Comparison of ENCODE assay signal across 23 cellular contexts in genomic region chr15:89303986-89304385, GRCh38.
"Had no signal": no experiment of that assay in that cellular context is flagged by ENCODE, and none has a peak within 500 bp of the region (broad histone marks: within the 10 kb centered on the region; RNA-seq: fewer than 3 reads in every experiment).

No MANE protein-coding gene starts in this region.

- H3K27me3 ChIP-seq: dorsolateral prefrontal cortex, heart left ventricle, left lung, ovary, testis, tibial nerve, upper lobe of right lung, vagina had no signal

- H3K4me3 Mint-ChIP-seq: memory B cell; mesothelial cell of epicardium; natural killer cell; neural crest cell; stimulated activated naive B cell treated with anti-CD40 and anti-IgM and Interleukin-4, amounts not matched to agents 10 μg/mL and 1 μg/mL and 100 μg/mL, for 72 hours; stimulated activated naive CD8-positive, alpha-beta T cell treated with anti-CD3 and anti-CD28 coated beads, Interleukin-15, amount 100 ng/mL, for 72 hours had no signal

- H3K9me3 Mint-ChIP-seq: memory B cell; mesothelial cell of epicardium; natural killer cell; neural crest cell; stimulated activated naive B cell treated with anti-CD40 and anti-IgM and Interleukin-4, amounts not matched to agents 10 μg/mL and 1 μg/mL and 100 μg/mL, for 72 hours; stimulated activated naive CD8-positive, alpha-beta T cell treated with anti-CD3 and anti-CD28 coated beads, Interleukin-15, amount 100 ng/mL, for 72 hours had no signal

- DNase-seq: cortex of kidney; dorsolateral prefrontal cortex; effector CD8-positive, alpha-beta T cell; heart left ventricle; hypothalamus; islet precursor cell; left lung; lower lobe of right lung; natural killer cell; ovary; right cardiac atrium; small intestine; stimulated activated CD4-positive, alpha-beta T cell treated with anti-CD3 and anti-CD28 coated beads, Interleukin-12 subunit alpha, Interleukin-12 subunit beta, amount 100 ng/mL, for 4 hours; stimulated activated naive B cell treated with anti-CD40 and anti-IgM and Interleukin-4, amounts not matched to agents 10 μg/mL and 1 μg/mL and 100 μg/mL, for 72 hours; stimulated activated naive CD8-positive, alpha-beta T cell treated with anti-CD3 and anti-CD28 coated beads, Interleukin-15, amount 100 ng/mL, for 72 hours; testis; upper lobe of right lung had no signal

- H3K27ac Mint-ChIP-seq: memory B cell; mesothelial cell of epicardium; natural killer cell; progenitor cell of endocrine pancreas; stimulated activated naive B cell treated with anti-CD40 and anti-IgM and Interleukin-4, amounts not matched to agents 10 μg/mL and 1 μg/mL and 100 μg/mL, for 72 hours had no signal

- H3K4me3 ChIP-seq: dorsolateral prefrontal cortex, heart left ventricle, left lung, lower lobe of right lung, ovary, testis, tibial nerve, upper lobe of right lung, vagina had no signal

- H3K36me3 Mint-ChIP-seq: natural killer cell had no signal

- H3K27ac ChIP-seq: dorsolateral prefrontal cortex, heart left ventricle, left lung, lower lobe of right lung, ovary, testis, tibial nerve, upper lobe of right lung, vagina had no signal

- H3K4me1 ChIP-seq: left lung, lower lobe of right lung, testis, upper lobe of right lung, vagina had no signal

- H3K4me1 Mint-ChIP-seq: memory B cell; mesothelial cell of epicardium; neural crest cell; stimulated activated naive B cell treated with anti-CD40 and anti-IgM and Interleukin-4, amounts not matched to agents 10 μg/mL and 1 μg/mL and 100 μg/mL, for 72 hours had no signal

- H3K27me3 Mint-ChIP-seq: memory B cell; progenitor cell of endocrine pancreas; stimulated activated naive B cell treated with anti-CD40 and anti-IgM and Interleukin-4, amounts not matched to agents 10 μg/mL and 1 μg/mL and 100 μg/mL, for 72 hours; stimulated activated naive CD8-positive, alpha-beta T cell treated with anti-CD3 and anti-CD28 coated beads, Interleukin-15, amount 100 ng/mL, for 72 hours had no signal

- H3K36me3 ChIP-seq: lower lobe of right lung, ovary, upper lobe of right lung, vagina had no signal

- ATAC-seq: left lung; lower lobe of right lung; natural killer cell; right cardiac atrium; stimulated activated naive B cell treated with anti-CD40 and anti-IgM and Interleukin-4, amounts not matched to agents 10 μg/mL and 1 μg/mL and 100 μg/mL, for 72 hours; stimulated activated naive CD8-positive, alpha-beta T cell treated with anti-CD3 and anti-CD28 coated beads, Interleukin-15, amount 100 ng/mL, for 72 hours; upper lobe of right lung had no signal

- H3K9me3 ChIP-seq: heart left ventricle, left lung, lower lobe of right lung, ovary, testis, tibial nerve, upper lobe of right lung, vagina had no signal
